ENCODE assay signal across 19 cellular contexts in the genomic region with DNA sequence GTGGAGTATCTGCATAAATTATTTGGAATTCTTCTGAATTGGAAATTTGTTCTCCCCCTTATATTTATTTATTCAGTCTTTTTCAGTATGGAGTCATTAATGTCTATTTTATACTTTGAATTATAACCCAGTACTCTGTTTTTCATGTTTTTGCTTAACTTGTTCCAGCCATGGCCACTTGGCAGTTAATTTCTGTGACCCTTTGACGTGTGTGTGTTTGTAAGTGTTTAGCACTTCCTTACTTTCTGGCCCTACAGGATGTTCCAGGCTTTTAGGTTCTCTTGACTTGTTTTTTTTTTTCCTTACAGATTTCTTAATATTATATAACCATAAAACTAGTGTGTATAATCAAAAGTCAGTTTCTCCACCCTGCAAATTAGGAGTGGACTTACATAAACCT.
"Had no signal": no experiment of that assay in that cellular context is flagged by ENCODE, and none has a peak within 500 bp of the region (broad histone marks: within the 10 kb centered on the region; RNA-seq: fewer than 3 reads in every experiment).

No MANE protein-coding gene starts in this region.

- ATAC-seq: activated T-cell treated with anti-CD3 and anti-CD28 coated beads, Interleukin-2, amount 50 U/mL, for 72 hours; right lobe of liver; T-helper 17 cell had no signal

- H3K27ac Mint-ChIP-seq: activated B cell treated with CpG ODN at 0.5 μM for 24 hours; activated CD4-positive, alpha-beta memory T cell treated with anti-CD3 and anti-CD28 coated beads, Interleukin-2, amount 10 ng/mL, durations not matched to agents 7 days and 5 days; activated naive CD4-positive, alpha-beta T cell treated with anti-CD3 and anti-CD28 coated beads for 36 hours; activated naive CD8-positive, alpha-beta T cell treated with anti-CD3 and anti-CD28 coated beads, Interleukin-2, amount 10 ng/mL, durations not matched to agents 7 days and 5 days; activated T-cell treated with anti-CD3 and anti-CD28 coated beads, Interleukin-2, amount 50 U/mL, for 72 hours; nephron progenitor cell; T-helper 17 cell had no signal

- H3K36me3 Mint-ChIP-seq: activated naive CD8-positive, alpha-beta T cell treated with anti-CD3 and anti-CD28 coated beads, Interleukin-2, amount 10 ng/mL, durations not matched to agents 7 days and 5 days had no signal

- H3K27me3 ChIP-seq: right lobe of liver, thyroid gland had no signal

- H3K36me3 ChIP-seq: right lobe of liver, thyroid gland had no signal

- H3K9me3 Mint-ChIP-seq: activated B cell treated with CpG ODN at 0.5 μM for 24 hours; activated CD4-positive, alpha-beta memory T cell treated with anti-CD3 and anti-CD28 coated beads, Interleukin-2, amount 10 ng/mL, durations not matched to agents 7 days and 5 days; activated naive CD4-positive, alpha-beta T cell treated with anti-CD3 and anti-CD28 coated beads for 36 hours; activated naive CD8-positive, alpha-beta T cell treated with anti-CD3 and anti-CD28 coated beads, Interleukin-2, amount 10 ng/mL, durations not matched to agents 7 days and 5 days; activated T-cell treated with anti-CD3 and anti-CD28 coated beads, Interleukin-2, amount 50 U/mL, for 72 hours; nephron progenitor cell had no signal

- H3K27ac ChIP-seq: right lobe of liver had no signal

- DNase-seq: activated B cell treated with CpG ODN at 0.5 μM for 24 hours; activated CD4-positive, alpha-beta memory T cell treated with anti-CD3 and anti-CD28 coated beads, Interleukin-2, amount 10 ng/mL, durations not matched to agents 7 days and 5 days; activated CD4-positive, alpha-beta T cell treated with anti-CD3 and anti-CD28 coated beads for 4 hours; activated effector memory CD4-positive, alpha-beta T cell treated with Interleukin-2 at 50 U/mL for 16 hours; activated naive CD4-positive, alpha-beta T cell treated with anti-CD3 and anti-CD28 coated beads for 36 hours; activated naive CD8-positive, alpha-beta T cell treated with anti-CD3 and anti-CD28 coated beads, Interleukin-2, amount 10 ng/mL, durations not matched to agents 7 days and 5 days; activated T-cell treated with anti-CD3 and anti-CD28 coated beads, Interleukin-2, amount 50 U/mL, for 72 hours; amniotic stem cell; effector CD8-positive, alpha-beta T cell; erythroblast; nephron progenitor cell; posterior cingulate gyrus; right lobe of liver; small intestine; stimulated activated CD4-positive, alpha-beta T cell treated with anti-CD3 and anti-CD28 coated beads, Interleukin-15, amount 100 ng/mL, for 24 hours; stimulated activated CD8-positive, alpha-beta memory T cell treated with anti-CD3 and anti-CD28 coated beads, Interleukin-4, amount 100 ng/mL, for 48 hours; stimulated activated naive CD4-positive, alpha-beta T cell treated with Interleukin-2 at 50 U/mL for 16 hours; T-helper 17 cell had no signal

- H3K4me1 Mint-ChIP-seq: activated B cell treated with CpG ODN at 0.5 μM for 24 hours; activated CD4-positive, alpha-beta memory T cell treated with anti-CD3 and anti-CD28 coated beads, Interleukin-2, amount 10 ng/mL, durations not matched to agents 7 days and 5 days; activated naive CD8-positive, alpha-beta T cell treated with anti-CD3 and anti-CD28 coated beads, Interleukin-2, amount 10 ng/mL, durations not matched to agents 7 days and 5 days; nephron progenitor cell had no signal

- H3K4me3 Mint-ChIP-seq: activated B cell treated with CpG ODN at 0.5 μM for 24 hours; activated CD4-positive, alpha-beta memory T cell treated with anti-CD3 and anti-CD28 coated beads, Interleukin-2, amount 10 ng/mL, durations not matched to agents 7 days and 5 days; activated naive CD4-positive, alpha-beta T cell treated with anti-CD3 and anti-CD28 coated beads for 36 hours; activated naive CD8-positive, alpha-beta T cell treated with anti-CD3 and anti-CD28 coated beads, Interleukin-2, amount 10 ng/mL, durations not matched to agents 7 days and 5 days; activated T-cell treated with anti-CD3 and anti-CD28 coated beads, Interleukin-2, amount 50 U/mL, for 72 hours; nephron progenitor cell; T-helper 17 cell had no signal

- H3K4me3 ChIP-seq: right lobe of liver, thyroid gland had no signal

- H3K9me3 ChIP-seq: right lobe of liver, thyroid gland had no signal
